ENCODE assay signal across 21 cellular contexts in genomic region chr10:72012801-72013200, GRCh38.
DNase-seq lines count a peak whose midpoint lies in the region; ATAC-seq lines count a peak whose summit lies in the region.
"Had no signal": no experiment of that assay in that cellular context is flagged by ENCODE, and none has a peak within 500 bp of the region (broad histone marks: within the 10 kb centered on the region; RNA-seq: fewer than 3 reads in every experiment).

No MANE protein-coding gene starts in this region.

- peak overlapping the region; percentile 99 for H3K27ac ChIP-seq in cingulate gyrus (ENCODE audit: low read depth, low read length)
- H3K27ac ChIP-seq: cardiac muscle cell, parathyroid adenoma had no signal

- no peaks in the 10 kb centered on the region for H3K4me1 Mint-ChIP-seq in stimulated activated naive CD8-positive, alpha-beta T cell treated with anti-CD3 and anti-CD28 coated beads, Interleukin-15, Interleukin-2, amounts not matched to agents 100 ng/mL and 50 ng/mL, for 24 hours (ENCODE audit: low read depth)
- H3K4me1 Mint-ChIP-seq in stimulated activated naive CD8-positive, alpha-beta T cell treated with anti-CD3 and anti-CD28 coated beads, Interleukin-15, amount 100 ng/mL, for 72 hours = no peaks in the 10 kb centered on the region
- H3K4me1 Mint-ChIP-seq: activated naive CD4-positive, alpha-beta T cell treated with anti-CD3 and anti-CD28 coated beads, Interleukin-2, amount 50 U/mL, for 24 hours; B cell; CD8-positive, alpha-beta memory T cell had no signal

- peak overlapping the region; percentile 19 for H3K27ac Mint-ChIP-seq in stimulated activated naive CD8-positive, alpha-beta T cell treated with anti-CD3 and anti-CD28 coated beads, Interleukin-15, Interleukin-2, amounts not matched to agents 100 ng/mL and 50 ng/mL, for 24 hours
- no peak overlapping the region for H3K27ac Mint-ChIP-seq in stimulated activated naive CD8-positive, alpha-beta T cell treated with anti-CD3 and anti-CD28 coated beads, Interleukin-15, amount 100 ng/mL, for 72 hours
- H3K27ac Mint-ChIP-seq: activated CD8-positive, alpha-beta T cell treated with anti-CD3 and anti-CD28 coated beads for 36 hours; activated naive CD4-positive, alpha-beta T cell treated with anti-CD3 and anti-CD28 coated beads, Interleukin-2, amount 50 U/mL, for 24 hours; activated T-helper 2 cell treated with anti-CD3 and anti-CD28 coated beads, Interferon-gamma antibody, Interleukin-2, Interleukin-4, amounts not matched to agents 10 μg/mL and 5 μg/mL and 100 μg/mL, durations not matched to agents 14 hours and 24 hours and 36 hours; B cell; natural killer cell treated with Interleukin-12 subunit alpha and Interleukin-12 subunit beta and Interleukin-15 and Interleukin-18, amount 100 ng/mL, for 72 hours; T-helper 17 cell had no signal

- no peaks in the 10 kb centered on the region for H3K27me3 Mint-ChIP-seq in stimulated activated naive CD8-positive, alpha-beta T cell treated with anti-CD3 and anti-CD28 coated beads, Interleukin-15, Interleukin-2, amounts not matched to agents 100 ng/mL and 50 ng/mL, for 24 hours
- no peaks in the 10 kb centered on the region for H3K27me3 Mint-ChIP-seq in stimulated activated naive CD8-positive, alpha-beta T cell treated with anti-CD3 and anti-CD28 coated beads, Interleukin-15, amount 100 ng/mL, for 72 hours
- H3K27me3 Mint-ChIP-seq: activated CD8-positive, alpha-beta T cell treated with anti-CD3 and anti-CD28 coated beads for 36 hours; activated naive CD4-positive, alpha-beta T cell treated with anti-CD3 and anti-CD28 coated beads, Interleukin-2, amount 50 U/mL, for 24 hours; natural killer cell treated with Interleukin-12 subunit alpha and Interleukin-12 subunit beta and Interleukin-15 and Interleukin-18, amount 100 ng/mL, for 72 hours had no signal

- H3K4me3 Mint-ChIP-seq in stimulated activated naive CD8-positive, alpha-beta T cell treated with anti-CD3 and anti-CD28 coated beads, Interleukin-15, Interleukin-2, amounts not matched to agents 100 ng/mL and 50 ng/mL, for 24 hours = no peak overlapping the region
- H3K4me3 Mint-ChIP-seq in stimulated activated naive CD8-positive, alpha-beta T cell treated with anti-CD3 and anti-CD28 coated beads, Interleukin-15, amount 100 ng/mL, for 72 hours = no peak overlapping the region
- H3K4me3 Mint-ChIP-seq: activated CD8-positive, alpha-beta T cell treated with anti-CD3 and anti-CD28 coated beads for 36 hours; activated naive CD4-positive, alpha-beta T cell treated with anti-CD3 and anti-CD28 coated beads, Interleukin-2, amount 50 U/mL, for 24 hours; B cell; natural killer cell treated with Interleukin-12 subunit alpha and Interleukin-12 subunit beta and Interleukin-15 and Interleukin-18, amount 100 ng/mL, for 72 hours; T-helper 17 cell had no signal

- H3K36me3 Mint-ChIP-seq in stimulated activated naive CD8-positive, alpha-beta T cell treated with anti-CD3 and anti-CD28 coated beads, Interleukin-15, Interleukin-2, amounts not matched to agents 100 ng/mL and 50 ng/mL, for 24 hours (ENCODE audit: low read depth) = no peaks in the 10 kb centered on the region
- H3K36me3 Mint-ChIP-seq: activated naive CD4-positive, alpha-beta T cell treated with anti-CD3 and anti-CD28 coated beads, Interleukin-2, amount 50 U/mL, for 24 hours; CD8-positive, alpha-beta memory T cell; natural killer cell treated with Interleukin-12 subunit alpha and Interleukin-12 subunit beta and Interleukin-15 and Interleukin-18, amount 100 ng/mL, for 72 hours had no signal

- DNase-seq in stimulated activated naive CD8-positive, alpha-beta T cell treated with anti-CD3 and anti-CD28 coated beads, Interleukin-15, amount 100 ng/mL, for 72 hours = no peak
- peak; percentile 60 for DNase-seq in pons (ENCODE audit: low spot score)
- no peak for DNase-seq in stimulated activated CD4-positive, alpha-beta T cell treated with anti-CD3 and anti-CD28 coated beads, Interleukin-15, amount 100 ng/mL, for 24 hours
- DNase-seq: activated CD4-positive, alpha-beta T cell treated with anti-CD3 and anti-CD28 coated beads for 1 hour; activated CD8-positive, alpha-beta T cell treated with anti-CD3 and anti-CD28 coated beads for 36 hours; CD8-positive, alpha-beta memory T cell; GDM1; NCI-H2227 treated with DMSO at 0.1 percent for 48 hours; stimulated activated naive CD4-positive, alpha-beta T cell; T-helper 17 cell; tibial artery had no signal

- no peaks in the 10 kb centered on the region for H3K9me3 Mint-ChIP-seq in stimulated activated naive CD8-positive, alpha-beta T cell treated with anti-CD3 and anti-CD28 coated beads, Interleukin-15, Interleukin-2, amounts not matched to agents 100 ng/mL and 50 ng/mL, for 24 hours
- H3K9me3 Mint-ChIP-seq in stimulated activated naive CD8-positive, alpha-beta T cell treated with anti-CD3 and anti-CD28 coated beads, Interleukin-15, amount 100 ng/mL, for 72 hours = no peaks in the 10 kb centered on the region
- H3K9me3 Mint-ChIP-seq: activated CD8-positive, alpha-beta T cell treated with anti-CD3 and anti-CD28 coated beads for 36 hours; activated naive CD4-positive, alpha-beta T cell treated with anti-CD3 and anti-CD28 coated beads, Interleukin-2, amount 50 U/mL, for 24 hours; activated T-helper 2 cell treated with anti-CD3 and anti-CD28 coated beads, Interferon-gamma antibody, Interleukin-2, Interleukin-4, amounts not matched to agents 10 μg/mL and 5 μg/mL and 100 μg/mL, durations not matched to agents 14 hours and 24 hours and 36 hours; CD8-positive, alpha-beta memory T cell; natural killer cell treated with Interleukin-12 subunit alpha and Interleukin-12 subunit beta and Interleukin-15 and Interleukin-18, amount 100 ng/mL, for 72 hours had no signal

- ATAC-seq in stimulated activated naive CD8-positive, alpha-beta T cell treated with anti-CD3 and anti-CD28 coated beads, Interleukin-15, amount 100 ng/mL, for 72 hours = no peak
- ATAC-seq in HG02884 (IDR thresholded peaks at IDR 0.05; ENCODE audit: unreplicated experiment) (no peak), GM19463 (IDR thresholded peaks at IDR 0.05; ENCODE audit: unreplicated experiment) (no peak)
- ATAC-seq: activated CD8-positive, alpha-beta T cell treated with anti-CD3 and anti-CD28 coated beads for 36 hours; natural killer cell treated with Interleukin-12 subunit alpha and Interleukin-12 subunit beta and Interleukin-15 and Interleukin-18, amount 100 ng/mL, for 72 hours; T-helper 17 cell had no signal
